In genomic region chr12:41745593-41745992, GRCh38 we compare ENCODE assay signal across 1 cellular context.
TF ChIP-seq lines count a peak whose summit lies in the region.

No MANE protein-coding gene starts in this region.

TF ChIP-seq in HepG2, 621 proteins besides CTCF, POLR2A, EP300 and RAD21 (continued from another document):
- TF ChIP-seq MXD1 (CRISPR knock-in tag; IDR thresholded peaks at IDR 0.05) (no peak), DDIT3 (CRISPR knock-in tag; IDR thresholded peaks at IDR 0.05) (no peak), ZNF678 (CRISPR knock-in tag; IDR thresholded peaks at IDR 0.05) (no peak)
TF ChIP-seq in HepG2: peak in this region for 0.
